8 cellular contexts compared by ENCODE assay signal in the genomic region with DNA sequence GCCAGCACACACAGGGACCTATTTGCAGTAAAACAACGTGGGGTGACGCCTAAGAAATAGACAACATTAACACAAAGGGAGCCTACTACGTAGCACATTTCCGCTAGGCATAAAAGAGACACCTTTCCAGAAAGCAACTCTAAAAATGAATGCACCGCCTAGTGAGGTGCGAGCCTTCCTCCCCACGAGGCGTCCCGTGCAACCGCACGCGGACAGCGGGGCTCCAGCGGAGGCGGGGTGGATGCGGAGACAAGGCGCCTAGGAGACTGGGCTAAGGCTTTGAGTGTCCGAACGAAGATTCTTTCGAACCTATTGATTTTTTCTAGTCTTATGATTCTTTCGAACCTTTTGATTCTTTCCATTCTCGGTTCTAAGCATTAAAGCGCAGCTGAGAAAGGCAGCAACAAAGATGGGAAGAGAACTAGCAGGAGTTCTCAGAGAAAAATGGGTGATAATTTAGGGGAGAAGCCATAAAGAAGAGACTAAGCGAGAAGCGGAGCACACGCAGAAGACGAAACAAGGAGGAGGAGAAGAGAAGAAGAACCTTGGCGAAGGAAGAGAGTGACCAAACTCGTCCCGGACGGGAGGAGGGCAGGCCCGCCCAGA. TPM values are rescaled to one million over a fixed set of nuclear protein-coding genes. Genes with fewer than 3 reads are reported as not detected.
DNase-seq lines count a peak whose midpoint lies in the region; ATAC-seq and TF ChIP-seq lines count a peak whose summit lies in the region.

No MANE protein-coding gene starts in this region.

- H3K9ac ChIP-seq in OCI-LY3 (ENCODE audit: low read length) (peak overlapping the region; percentile 39), skeletal muscle tissue (ENCODE audit: low read depth in 1 of 3, low read length in 3 of 3) (peak overlapping the region; percentile 45 to 85 (median 72))

- peaks cover 64% of the 10 kb centered on the region for H3K4me1 Mint-ChIP-seq in activated naive CD4-positive, alpha-beta T cell treated with anti-CD3 and anti-CD28 coated beads, Interleukin-2, amount 50 U/mL, for 24 hours

- no peak for TF ChIP-seq CTCF in OCI-LY3 (IDR thresholded peaks at IDR 0.05; ENCODE audit: low read depth, low read length)

- peaks cover 21% of the 10 kb centered on the region for H3K27me3 ChIP-seq in OCI-LY3 (ENCODE audit: low read depth, low read length)
- peaks cover 0 to 3% (median 0%) of the 10 kb centered on the region in 3 donors for H3K27me3 ChIP-seq in skeletal muscle tissue (ENCODE audit: control insufficient read depth in 3 of 3, insufficient read depth in 3 of 3, low read length in 3 of 3)

- H3K4me1 ChIP-seq in OCI-LY3 (ENCODE audit: low read length) (peaks cover 21% of the 10 kb centered on the region), skeletal muscle tissue (ENCODE audit: control insufficient read depth in 3 of 3, insufficient read depth in 3 of 3, low read length in 3 of 3) (peaks cover 13 to 23% (median 15%) of the 10 kb centered on the region in 3 donors)

- H3K4me2 ChIP-seq in OCI-LY3 (ENCODE audit: low read length) = peak overlapping the region; percentile 67

- peak overlapping the region; percentile 96 for H2AFZ ChIP-seq in OCI-LY3 (ENCODE audit: low read depth, low read length)

- no peak overlapping the region for H3K27ac ChIP-seq in OCI-LY3 (ENCODE audit: low read length)
- peak overlapping the region; percentile 82 for H3K27ac ChIP-seq in skeletal muscle tissue (ENCODE audit: low read depth, low read length)

- peak; percentile 56 for DNase-seq in left ventricle myocardium superior
- no peak for DNase-seq in COR-L47 (lab: John Stamatoyannopoulos, UW)
- no peak for DNase-seq in SKM-1 (lab: John Stamatoyannopoulos, UW; ENCODE audit: unreplicated experiment)
- no peak for DNase-seq in H4 (ENCODE audit: low spot score)

- no peaks in the 10 kb centered on the region for H3K9me3 Mint-ChIP-seq in activated naive CD4-positive, alpha-beta T cell treated with anti-CD3 and anti-CD28 coated beads, Interleukin-2, amount 50 U/mL, for 24 hours

- H3K36me3 ChIP-seq in OCI-LY3 (replicated peaks; ENCODE audit: low read depth, low read length) (no peaks in the 10 kb centered on the region), skeletal muscle tissue (ENCODE audit: control insufficient read depth in 3 of 3, insufficient read depth in 3 of 3, low read length in 3 of 3) (no peaks in the 10 kb centered on the region)

- no peaks in the 10 kb centered on the region for H3K27me3 Mint-ChIP-seq in activated naive CD4-positive, alpha-beta T cell treated with anti-CD3 and anti-CD28 coated beads, Interleukin-2, amount 50 U/mL, for 24 hours

- peak overlapping the region; percentile 97 for H3K27ac Mint-ChIP-seq in activated naive CD4-positive, alpha-beta T cell treated with anti-CD3 and anti-CD28 coated beads, Interleukin-2, amount 50 U/mL, for 24 hours

- peak overlapping the region; percentile 92 for H3K4me3 Mint-ChIP-seq in activated naive CD4-positive, alpha-beta T cell treated with anti-CD3 and anti-CD28 coated beads, Interleukin-2, amount 50 U/mL, for 24 hours

- peaks cover 11% of the 10 kb centered on the region for H3K36me3 Mint-ChIP-seq in activated naive CD4-positive, alpha-beta T cell treated with anti-CD3 and anti-CD28 coated beads, Interleukin-2, amount 50 U/mL, for 24 hours

- intact Hi-C loops in left ventricle myocardium superior (cut with micrococcal nuclease) = no loop called here

- H4K20me1 ChIP-seq in OCI-LY3 (ENCODE audit: insufficient read depth, low read length) = peaks cover 13% of the 10 kb centered on the region; the same call in 1 of the 2 replicates

- H3K4me3 ChIP-seq in OCI-LY3 (ENCODE audit: low read length) (peak overlapping the region; percentile 85), skeletal muscle tissue (ENCODE audit: low read length in 3 of 3) (peak overlapping the region; percentile 75 to 89 (median 78))

- no peaks in the 10 kb centered on the region for H3K79me2 ChIP-seq in OCI-LY3 (ENCODE audit: low read length)

- H3K9me3 ChIP-seq in OCI-LY3 (ENCODE audit: insufficient read depth, low read length) (no peaks in the 10 kb centered on the region), skeletal muscle tissue (ENCODE audit: control insufficient read depth in 3 of 3, low read length in 3 of 3) (no peaks in the 10 kb centered on the region)

- ATAC-seq in GM19025 (IDR thresholded peaks at IDR 0.05; ENCODE audit: low read depth, unreplicated experiment) = peak; percentile 3
- ATAC-seq in left ventricle myocardium superior = peak; percentile 37

RNA-seq across cellular contexts. Expression of a gene that starts 0.4 kb away (rescaled TPM):
- 20.3 TPM for total RNA-seq in left ventricle myocardium superior
- total RNA-seq in skeletal muscle tissue = 41.8 TPM
- total RNA-seq in H4 (2014; rRNA removed; shearing (Covaris generic)) = 37.9 and 40.8 TPM in 2 replicates

RNA-seq across cellular contexts. Expression of a gene that starts 44.4 kb away (rescaled TPM):
- total RNA-seq in left ventricle myocardium superior (not detected), skeletal muscle tissue (not detected)
- total RNA-seq in H4 (2014; rRNA removed; shearing (Covaris generic)) = not detected in 2 replicates
